Comparison of ENCODE assay signal across 1 cellular context in genomic region chr2:20562540-20563225, GRCh38.
TF ChIP-seq lines count a peak whose summit lies in the region.

No MANE protein-coding gene starts in this region.

TF ChIP-seq in GM12878, 131 proteins besides CTCF, POLR2A, EP300 and RAD21 (continued from another document):
- no peak for TF ChIP-seq ZBTB33 (IDR thresholded peaks at IDR 0.05)
- TF ChIP-seq JUNB (IDR thresholded peaks at IDR 0.05) = no peak
- TF ChIP-seq NR2C2 (IDR thresholded peaks at IDR 0.05; ENCODE audit: borderline replicate concordance, control insufficient read depth, insufficient read length, low read depth) = no peak
- TF ChIP-seq BRCA1 (IDR thresholded peaks at IDR 0.05; ENCODE audit: low read depth, low read length) = no peak
- TF ChIP-seq MTA3 (IDR thresholded peaks at IDR 0.05; ENCODE audit: borderline replicate concordance, low read length) = no peak
- no peak for TF ChIP-seq ZNF622 (IDR thresholded peaks at IDR 0.05)
